8 cellular contexts compared by ENCODE assay signal in genomic region chr9:124617477-124618141, GRCh38.
DNase-seq lines count a peak whose midpoint lies in the region; ATAC-seq, FAIRE-seq and TF ChIP-seq lines count a peak whose summit lies in the region.

No MANE protein-coding gene starts in this region.

- DNase-seq in Ammon's horn (ENCODE audit: low spot score) (peak; percentile 90), NCI-H2107 (lab: John Stamatoyannopoulos, UW) (peak; percentile 46), cardiac fibroblast (ENCODE audit: low read depth in 2 of 2) (peak; percentile 84 to 85), keratinocyte (ENCODE audit: low read depth, low spot score) (peak; percentile 23)
- DNase-seq in stimulated activated CD4-positive, alpha-beta T cell treated with anti-CD3 and anti-CD28 coated beads, Interleukin-1b, Interleukin-23, amount 100 ng/mL, for 48 hours: peak; percentile 70

- ATAC-seq in GM21526 (IDR thresholded peaks at IDR 0.05; ENCODE audit: low FRiP score, unreplicated experiment) (peak; percentile 58), HG02642 (IDR thresholded peaks at IDR 0.05; ENCODE audit: poor library complexity, unreplicated experiment) (no peak)

- H3K27me3 ChIP-seq in keratinocyte (ENCODE audit: control insufficient read depth, extremely low read depth, insufficient read depth, low read length): no peaks in the 10 kb centered on the region

- dilution Hi-C loops in keratinocyte (cut with MboI; ENCODE audit: extremely low pct_ligation_motif_present, low sequenced_read_pairs): no loop called here

- H3K9ac ChIP-seq in keratinocyte (ENCODE audit: control insufficient read depth, extremely low read depth, insufficient read depth, low read length): no peak overlapping the region

- peak; percentile 62 for FAIRE-seq in keratinocyte (lab: Jason Lieb, UNC)

- H3K4me3 ChIP-seq in WI38 (ENCODE audit: low read depth, low read length) (no peak overlapping the region), cardiac fibroblast (replicated peaks in 1 of 2; ENCODE audit: low read depth in 2 of 2, low read length in 2 of 2) (no peak overlapping the region), keratinocyte (ENCODE audit: control insufficient read depth in 2 of 3, extremely low read depth in 1 of 3, insufficient read depth in 2 of 3, low read depth in 1 of 3, low read length in 3 of 3) (no peak overlapping the region)

- no peaks in the 10 kb centered on the region for H4K20me1 ChIP-seq in keratinocyte (ENCODE audit: control insufficient read depth, extremely low read depth, insufficient read depth, low read length)

- no peaks in the 10 kb centered on the region for H3K79me2 ChIP-seq in keratinocyte (ENCODE audit: control insufficient read depth, insufficient read depth, low read length)

- no peaks in the 10 kb centered on the region for H3K9me3 ChIP-seq in keratinocyte (ENCODE audit: control insufficient read depth, low read depth, low read length)

- H3K36me3 ChIP-seq in keratinocyte (ENCODE audit: control insufficient read depth in 2 of 2, extremely low read depth in 1 of 2, insufficient read depth in 2 of 2, low read length in 2 of 2): no peaks in the 10 kb centered on the region

- H2AFZ ChIP-seq in keratinocyte (ENCODE audit: control insufficient read depth, low read length): no peak overlapping the region

- no peak overlapping the region for H3K27ac ChIP-seq in keratinocyte (ENCODE audit: control insufficient read depth, insufficient read depth, low read length)

- no peak overlapping the region for H3K4me2 ChIP-seq in keratinocyte (ENCODE audit: control insufficient read depth, extremely low read depth, insufficient read depth, low read depth, low read length)

- peaks cover 3% of the 10 kb centered on the region for H3K4me1 ChIP-seq in keratinocyte (ENCODE audit: control insufficient read depth, extremely low read depth, insufficient read depth, low read length)

- TF ChIP-seq CTCF in WI38 (IDR thresholded peaks at IDR 0.05; ENCODE audit: low read depth, low read length) (peak; percentile 89), cardiac fibroblast (IDR thresholded peaks at IDR 0.05; ENCODE audit: low read depth, low read length) (peak; percentile 90), keratinocyte (optimal IDR thresholded peaks at IDR 0.05 in 1 of 3, IDR thresholded peaks at IDR 0.05 in 1 of 3, conservative IDR thresholded peaks at IDR 0.05 in 1 of 3; ENCODE audit: extremely low read depth in 1 of 3, insufficient read depth in 2 of 3, low read length in 3 of 3) (peak; percentile 87 to 92 (median 91))

- H3K9me1 ChIP-seq in keratinocyte (ENCODE audit: control insufficient read depth, extremely low read depth, insufficient read depth, low read length): no peaks in the 10 kb centered on the region

Comparison
In these comparisons a context has a peak if more than half of its experiments do, and no peak if none do; other contexts are left out.
1. DNase-seq: peak in every context shown above with its lines; median percentile 90 in Ammon's horn; 84 in cardiac fibroblast; 70 in stimulated activated CD4-positive, alpha-beta T cell treated with anti-CD3 and anti-CD28 coated beads, Interleukin-1b, Interleukin-23, amount 100 ng/mL, for 48 hours; 46 in NCI-H2107; 23 in keratinocyte.